ENCODE assay signal across 18 cellular contexts in the genomic region with DNA sequence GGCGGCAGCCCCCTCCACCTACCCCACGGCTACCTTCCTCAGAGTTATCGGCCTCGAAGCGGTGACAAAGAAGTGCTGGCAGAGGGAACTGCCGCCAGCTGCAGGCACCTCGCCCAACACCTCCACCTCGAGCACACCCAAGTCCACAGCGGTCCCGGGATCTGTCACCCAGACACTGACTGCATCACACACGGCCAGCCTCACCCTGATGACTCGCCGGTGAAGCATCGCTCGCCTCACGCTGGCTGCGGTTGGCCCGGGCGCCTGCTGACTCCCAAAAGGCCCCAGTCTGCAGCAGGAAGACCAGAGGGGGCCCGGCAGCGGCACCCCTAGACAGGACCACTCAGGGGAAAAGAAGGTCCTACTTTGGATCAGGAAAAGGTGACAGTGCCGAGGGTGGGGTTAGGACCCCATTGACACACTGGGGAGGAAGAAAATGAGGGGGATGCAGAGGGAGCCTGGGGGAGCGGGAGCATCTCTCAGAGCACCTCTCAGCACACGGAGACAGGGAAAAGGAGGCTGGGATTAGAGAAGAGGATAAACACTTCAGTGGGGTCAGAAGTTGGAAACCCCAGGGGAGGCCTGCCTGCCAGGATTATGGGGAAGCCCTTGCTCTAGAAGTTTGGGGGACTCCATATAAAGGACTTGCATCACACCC. TPM values are rescaled to one million over a fixed set of nuclear protein-coding genes. Genes with fewer than 3 reads are reported as not detected.
DNase-seq lines count a peak whose midpoint lies in the region; ATAC-seq, FAIRE-seq and TF ChIP-seq lines count a peak whose summit lies in the region.
"Not testable (repeated sequence)": the region's sequence is repeated elsewhere in the genome, so short reads cannot be mapped to it uniquely, and the experiment has no call there.
"Had no signal": no experiment of that assay in that cellular context is flagged by ENCODE, and none has a peak within 500 bp of the region (broad histone marks: within the 10 kb centered on the region; RNA-seq: fewer than 3 reads in every experiment).

No MANE protein-coding gene starts in this region.

- not testable (repeated sequence) for H4K20me1 ChIP-seq in keratinocyte (ENCODE audit: control insufficient read depth, extremely low read depth, insufficient read depth, low read length)

- ATAC-seq in esophagus mucosa, result peak; percentile 98

- FAIRE-seq in keratinocyte (lab: Jason Lieb, UNC), result peak; percentile 20

- H3K36me3 ChIP-seq in SJSA1; keratinocyte (ENCODE audit: control insufficient read depth in 2 of 2, extremely low read depth in 1 of 2, insufficient read depth in 2 of 2, low read length in 2 of 2): not testable (repeated sequence)

- dilution Hi-C loops in keratinocyte (cut with MboI; ENCODE audit: extremely low pct_ligation_motif_present, low sequenced_read_pairs), result not testable (repeated sequence)

- not testable (repeated sequence) for TF ChIP-seq CTCF in Calu3 (IDR thresholded peaks at IDR 0.05; ENCODE audit: unreplicated experiment); astrocyte of the spinal cord (IDR thresholded peaks at IDR 0.05; ENCODE audit: low read depth, low read length); keratinocyte (optimal IDR thresholded peaks at IDR 0.05 in 1 of 3, IDR thresholded peaks at IDR 0.05 in 1 of 3, conservative IDR thresholded peaks at IDR 0.05 in 1 of 3; ENCODE audit: extremely low read depth in 1 of 3, insufficient read depth in 2 of 3, low read length in 3 of 3)

- intact Hi-C loops in Calu3 (cut with micrococcal nuclease; ENCODE audit: unreplicated experiment), result not testable (repeated sequence)

- peak; percentile 78 for DNase-seq in Calu3
- DNase-seq in HCEC 1CT, result peak; percentile 63
- peak; percentile 86 for DNase-seq in M059J (ENCODE audit: low read depth)
- DNase-seq in SJSA1 (ENCODE audit: low read depth in 1 of 2, low spot score in 2 of 2), result peak; percentile 60 to 83
- DNase-seq in astrocyte of the spinal cord (ENCODE audit: low read depth, low spot score), result peak; percentile 52
- DNase-seq in keratinocyte (ENCODE audit: low read depth, low spot score), result not testable (repeated sequence)
- peak; percentile 11 for DNase-seq in stromal cell of bone marrow (ENCODE audit: low read depth)

- peak overlapping the region; percentile 7 for H3K4me3 Mint-ChIP-seq in Calu3 (ENCODE audit: low read depth, unreplicated experiment)

- BruUV-seq in Calu3 (replicated peaks; lab: Mats Ljungman, UMichigan), result not testable (repeated sequence)

- in situ Hi-C loops in astrocyte of the spinal cord (cut with HindIII; ENCODE audit: low sequenced_read_pairs), result not testable (repeated sequence)

- H3K9me3 Mint-ChIP-seq in Calu3 (ENCODE audit: low read depth, unreplicated experiment), result not testable (repeated sequence)

- H3K4me1 Mint-ChIP-seq in Calu3 (ENCODE audit: low read depth, unreplicated experiment), result peaks cover 16% of the 10 kb centered on the region

- H3K9me3 ChIP-seq in SJSA1 (replicated peaks); keratinocyte (ENCODE audit: control insufficient read depth, low read depth, low read length): not testable (repeated sequence)

- not testable (repeated sequence) for H3K9me1 ChIP-seq in keratinocyte (ENCODE audit: control insufficient read depth, extremely low read depth, insufficient read depth, low read length)

- H3K27me3 ChIP-seq in SJSA1 (replicated peaks); keratinocyte (ENCODE audit: control insufficient read depth, extremely low read depth, insufficient read depth, low read length): not testable (repeated sequence)

- not testable (repeated sequence) for H3K4me3 ChIP-seq in SJSA1; astrocyte of the spinal cord (ENCODE audit: low read depth, low read length); keratinocyte (ENCODE audit: control insufficient read depth in 2 of 3, extremely low read depth in 1 of 3, insufficient read depth in 2 of 3, low read depth in 1 of 3, low read length in 3 of 3)

- H3K36me3 Mint-ChIP-seq in Calu3 (ENCODE audit: insufficient read depth, unreplicated experiment), result not testable (repeated sequence)

- not testable (repeated sequence) for H3K4me2 ChIP-seq in keratinocyte (ENCODE audit: control insufficient read depth, extremely low read depth, insufficient read depth, low read depth, low read length)

- CTCF ChIA-PET in Calu3 (lab: Charles Lee), result not testable (repeated sequence)

- not testable (repeated sequence) for H3K9ac ChIP-seq in keratinocyte (ENCODE audit: control insufficient read depth, extremely low read depth, insufficient read depth, low read length)

- H3K27ac Mint-ChIP-seq in Calu3 (ENCODE audit: unreplicated experiment), result peak overlapping the region; percentile 42

- H3K27ac ChIP-seq in SJSA1; keratinocyte (ENCODE audit: control insufficient read depth, insufficient read depth, low read length): not testable (repeated sequence)

- H2AFZ ChIP-seq in keratinocyte (ENCODE audit: control insufficient read depth, low read length), result not testable (repeated sequence)

- not testable (repeated sequence) for H3K4me1 ChIP-seq in SJSA1 (replicated peaks); keratinocyte (ENCODE audit: control insufficient read depth, extremely low read depth, insufficient read depth, low read length)

- not testable (repeated sequence) for H3K79me2 ChIP-seq in keratinocyte (ENCODE audit: control insufficient read depth, insufficient read depth, low read length)

- not testable (repeated sequence) for H3K27me3 Mint-ChIP-seq in Calu3 (ENCODE audit: unreplicated experiment)

RNA-seq across cellular contexts. Expression of a gene that starts 1.6 kb away (rescaled TPM):
- 0.54 and 0.56 TPM in 2 replicates for total RNA-seq in Calu3 (2022)
- total RNA-seq in M059J (2014; rRNA removed; shearing (Covaris generic)), result 15.7 and 21.3 TPM in 2 replicates
- total RNA-seq in SJSA1 (2014; rRNA removed; shearing (Covaris generic)), result 0.61 TPM in 1 of 2 replicates, not detected in the other
- not detected for total RNA-seq in esophagus mucosa
- polyA plus RNA-seq in keratinocyte, result not detected in 3 replicates
- polyA plus RNA-seq in keratinocyte (2011; ENCODE audit: low read depth), result not detected
- polyA plus RNA-seq in keratinocyte (2011; cell fraction: cytosol; rRNA removed), result not detected in 2 replicates
- 0.53 and 0.55 TPM in 2 replicates for polyA plus RNA-seq in keratinocyte (2011; cell fraction: nucleus; rRNA removed)
- polyA plus RNA-seq in keratinocyte (2012; ENCODE audit: low replicate concordance), result not detected in 2 replicates
- polyA minus RNA-seq in keratinocyte, result not detected in 3 replicates
- not detected for polyA minus RNA-seq in keratinocyte (2011; cell fraction: cytosol; rRNA and poly(A)+ RNA removed)
- not detected in 2 replicates for polyA minus RNA-seq in keratinocyte (2011; cell fraction: nucleus; rRNA and poly(A)+ RNA removed)
- total RNA-seq: CD4-positive, alpha-beta T cell; esophagus muscularis mucosa; H1; left lobe of liver; neural crest cell; pancreas; SJCRH30; suprapubic skin; upper lobe of right lung had no signal
- polyA plus RNA-seq: pancreas, small intestine had no signal

RNA-seq across cellular contexts. Expression of a gene that starts 6.9 kb away (rescaled TPM):
- total RNA-seq in Calu3 (2022) (2.6 and 3.3 TPM in 2 replicates), esophagus mucosa (not detected)
- 7.3 and 8.1 TPM in 2 replicates for total RNA-seq in M059J (2014; rRNA removed; shearing (Covaris generic))
- not detected in 2 replicates for total RNA-seq in SJSA1 (2014; rRNA removed; shearing (Covaris generic))
- 0.20 to 0.24 TPM (median 0.21 TPM) in 3 replicates for polyA plus RNA-seq in keratinocyte
- polyA plus RNA-seq in keratinocyte (2011; ENCODE audit: low read depth), result not detected
- 0.49 TPM in 1 of 2 replicates, not detected in the other for polyA plus RNA-seq in keratinocyte (2011; cell fraction: cytosol; rRNA removed)
- 1.9 and 2.3 TPM in 2 replicates for polyA plus RNA-seq in keratinocyte (2011; cell fraction: nucleus; rRNA removed)
- polyA plus RNA-seq in keratinocyte (2012; ENCODE audit: low replicate concordance), result 0.39 and 0.41 TPM in 2 replicates
- not detected in 3 replicates for polyA minus RNA-seq in keratinocyte
- not detected for polyA minus RNA-seq in keratinocyte (2011; cell fraction: cytosol; rRNA and poly(A)+ RNA removed)
- not detected in 2 replicates for polyA minus RNA-seq in keratinocyte (2011; cell fraction: nucleus; rRNA and poly(A)+ RNA removed)
- total RNA-seq: CD4-positive, alpha-beta T cell; esophagus muscularis mucosa; left lobe of liver; neural crest cell; pancreas; SJCRH30; upper lobe of right lung had no signal
- polyA plus RNA-seq: pancreas, small intestine had no signal

RNA-seq across cellular contexts. Expression of a gene that starts 7.0 kb away (rescaled TPM):
- 0.66 and 1.0 TPM in 2 replicates for total RNA-seq in Calu3 (2022)
- 2.7 and 5.3 TPM in 2 replicates for total RNA-seq in M059J (2014; rRNA removed; shearing (Covaris generic))
- total RNA-seq in SJSA1 (2014; rRNA removed; shearing (Covaris generic)), result 0.08 TPM in 1 of 2 replicates, not detected in the other
- total RNA-seq in esophagus mucosa, result 0.52 TPM
- 0.92 to 4.1 TPM (median 1.2 TPM) in 3 replicates for polyA plus RNA-seq in keratinocyte
- polyA plus RNA-seq in keratinocyte (2011; ENCODE audit: low read depth), result 0.31 TPM
- polyA plus RNA-seq in keratinocyte (2011; cell fraction: cytosol; rRNA removed), result 0.98 and 2.2 TPM in 2 replicates
- 9.4 and 16.8 TPM in 2 replicates for polyA plus RNA-seq in keratinocyte (2011; cell fraction: nucleus; rRNA removed)
- 1.5 and 4.0 TPM in 2 replicates for polyA plus RNA-seq in keratinocyte (2012; ENCODE audit: low replicate concordance)
- polyA minus RNA-seq in keratinocyte, result 0.70 to 4.3 TPM (median 1.9 TPM) in 3 replicates
- not detected for polyA minus RNA-seq in keratinocyte (2011; cell fraction: cytosol; rRNA and poly(A)+ RNA removed)
- 1.7 and 2.8 TPM in 2 replicates for polyA minus RNA-seq in keratinocyte (2011; cell fraction: nucleus; rRNA and poly(A)+ RNA removed)
- total RNA-seq: CD4-positive, alpha-beta T cell; esophagus muscularis mucosa; left lobe of liver; neural crest cell; pancreas; SJCRH30 had no signal

RNA-seq across cellular contexts. Expression of a gene that starts 13.8 kb away (rescaled TPM):
- total RNA-seq in Calu3 (2022) (not detected in 2 replicates), esophagus mucosa (not detected)
- total RNA-seq in M059J (2014; rRNA removed; shearing (Covaris generic)), result 2.6 and 14.5 TPM in 2 replicates
- 1.00 TPM in 1 of 2 replicates, not detected in the other for total RNA-seq in SJSA1 (2014; rRNA removed; shearing (Covaris generic))
- not detected in 3 replicates for polyA plus RNA-seq in keratinocyte
- polyA plus RNA-seq in keratinocyte (2011; ENCODE audit: low read depth), result not detected
- not detected in 2 replicates for polyA plus RNA-seq in keratinocyte (2011; cell fraction: cytosol; rRNA removed)
- polyA plus RNA-seq in keratinocyte (2011; cell fraction: nucleus; rRNA removed), result not detected in 2 replicates
- not detected in 2 replicates for polyA plus RNA-seq in keratinocyte (2012; ENCODE audit: low replicate concordance)
- not detected in 3 replicates for polyA minus RNA-seq in keratinocyte
- not detected for polyA minus RNA-seq in keratinocyte (2011; cell fraction: cytosol; rRNA and poly(A)+ RNA removed)
- not detected in 2 replicates for polyA minus RNA-seq in keratinocyte (2011; cell fraction: nucleus; rRNA and poly(A)+ RNA removed)
- total RNA-seq: CD4-positive, alpha-beta T cell; esophagus muscularis mucosa; H1; left lobe of liver; neural crest cell; pancreas; SJCRH30; suprapubic skin; upper lobe of right lung had no signal
- polyA plus RNA-seq: H1, pancreas, small intestine had no signal

RNA-seq across cellular contexts. Expression of a gene that starts 14.1 kb away (rescaled TPM):
- total RNA-seq in Calu3 (2022), result 0.69 and 0.83 TPM in 2 replicates
- total RNA-seq in M059J (2014; rRNA removed; shearing (Covaris generic)), result 0.67 TPM in 1 of 2 replicates, not detected in the other
- not detected in 2 replicates for total RNA-seq in SJSA1 (2014; rRNA removed; shearing (Covaris generic))
- total RNA-seq in esophagus mucosa, result 5.6 TPM
- 5.5 to 14.4 TPM (median 8.3 TPM) in 3 replicates for polyA plus RNA-seq in keratinocyte
- polyA plus RNA-seq in keratinocyte (2011; ENCODE audit: low read depth), result 3.4 TPM
- polyA plus RNA-seq in keratinocyte (2011; cell fraction: cytosol; rRNA removed), result 3.0 and 7.6 TPM in 2 replicates
- polyA plus RNA-seq in keratinocyte (2011; cell fraction: nucleus; rRNA removed), result 30.4 and 35.8 TPM in 2 replicates
- 9.6 and 11.8 TPM in 2 replicates for polyA plus RNA-seq in keratinocyte (2012; ENCODE audit: low replicate concordance)
- polyA minus RNA-seq in keratinocyte, result 1.5 to 3.2 TPM (median 2.5 TPM) in 3 replicates
- polyA minus RNA-seq in keratinocyte (2011; cell fraction: cytosol; rRNA and poly(A)+ RNA removed), result not detected
- polyA minus RNA-seq in keratinocyte (2011; cell fraction: nucleus; rRNA and poly(A)+ RNA removed), result 2.0 and 6.3 TPM in 2 replicates
- total RNA-seq: CD4-positive, alpha-beta T cell; esophagus muscularis mucosa; left lobe of liver; neural crest cell; pancreas; SJCRH30 had no signal
- polyA plus RNA-seq: small intestine had no signal

Comparison
In these comparisons a context has a peak if more than half of its experiments do, and no peak if none do; other contexts are left out.
1. RNA of a gene that starts 1.6 kb away (total RNA-seq): 15.7 to 21.3 TPM in M059J; 0.61 TPM in SJSA1, 0.54 to 0.56 TPM in Calu3 and not detected in esophagus mucosa (single experiment); every median in the first group is over 10 times any median in the second.